Comparison of ENCODE assay signal across 3 cellular contexts in the genomic region with DNA sequence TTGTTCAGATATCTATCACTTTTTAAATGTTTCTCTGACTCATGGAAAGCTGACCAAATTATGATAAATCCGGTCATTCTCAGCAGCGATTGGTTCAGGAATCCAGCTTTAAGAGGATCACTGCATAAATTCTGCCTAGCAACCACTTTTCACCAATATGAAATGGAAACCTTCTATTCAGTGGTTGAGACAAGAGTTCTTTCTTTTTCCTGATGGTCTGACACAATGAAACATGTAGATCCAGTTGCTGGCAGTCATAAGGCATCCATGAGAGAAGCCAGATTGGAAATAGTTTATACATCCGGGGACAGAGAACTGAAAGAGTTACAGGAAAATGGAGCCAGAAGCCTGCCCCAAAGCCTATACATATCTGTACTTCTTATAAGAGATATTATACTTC.
TF ChIP-seq lines count a peak whose summit lies in the region.

No MANE protein-coding gene starts in this region.

TF ChIP-seq in SK-N-SH, 30 proteins besides CTCF, POLR2A, EP300 and RAD21 (continued from another document):
- no peak for TF ChIP-seq MEF2A (IDR thresholded peaks at IDR 0.05; ENCODE audit: borderline replicate concordance, low read depth)
TF ChIP-seq in SK-N-SH: peak in this region for 1.

TF ChIP-seq in SK-N-SH treated with all-trans-retinoic acid at 6 μM for 48 hours, 23 proteins besides CTCF, POLR2A, EP300 and RAD21 (continued from another document):
- TF ChIP-seq GLIS3 (CRISPR knock-in tag; IDR thresholded peaks at IDR 0.05) (no peak), TOX (CRISPR knock-in tag; IDR thresholded peaks at IDR 0.05; ENCODE audit: borderline replicate concordance) (no peak), RARB (CRISPR knock-in tag; IDR thresholded peaks at IDR 0.05) (no peak), TCF4 (CRISPR knock-in tag; IDR thresholded peaks at IDR 0.05; ENCODE audit: borderline replicate concordance) (no peak), ISL1 (CRISPR knock-in tag; IDR thresholded peaks at IDR 0.05) (no peak), BACH2 (CRISPR knock-in tag; IDR thresholded peaks at IDR 0.05; ENCODE audit: borderline replicate concordance) (no peak), ESRRG (CRISPR knock-in tag; IDR thresholded peaks at IDR 0.05) (no peak)
- TF ChIP-seq, protein P1, sequence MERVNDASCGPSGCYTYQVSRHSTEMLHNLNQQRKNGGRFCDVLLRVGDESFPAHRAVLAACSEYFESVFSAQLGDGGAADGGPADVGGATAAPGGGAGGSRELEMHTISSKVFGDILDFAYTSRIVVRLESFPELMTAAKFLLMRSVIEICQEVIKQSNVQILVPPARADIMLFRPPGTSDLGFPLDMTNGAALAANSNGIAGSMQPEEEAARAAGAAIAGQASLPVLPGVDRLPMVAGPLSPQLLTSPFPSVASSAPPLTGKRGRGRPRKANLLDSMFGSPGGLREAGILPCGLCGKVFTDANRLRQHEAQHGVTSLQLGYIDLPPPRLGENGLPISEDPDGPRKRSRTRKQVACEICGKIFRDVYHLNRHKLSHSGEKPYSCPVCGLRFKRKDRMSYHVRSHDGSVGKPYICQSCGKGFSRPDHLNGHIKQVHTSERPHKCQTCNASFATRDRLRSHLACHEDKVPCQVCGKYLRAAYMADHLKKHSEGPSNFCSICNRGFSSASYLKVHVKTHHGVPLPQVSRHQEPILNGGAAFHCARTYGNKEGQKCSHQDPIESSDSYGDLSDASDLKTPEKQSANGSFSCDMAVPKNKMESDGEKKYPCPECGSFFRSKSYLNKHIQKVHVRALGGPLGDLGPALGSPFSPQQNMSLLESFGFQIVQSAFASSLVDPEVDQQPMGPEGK (CRISPR knock-in tag; IDR thresholded peaks at IDR 0.05; ENCODE audit: borderline replicate concordance): no peak
- TF ChIP-seq, protein P2, sequence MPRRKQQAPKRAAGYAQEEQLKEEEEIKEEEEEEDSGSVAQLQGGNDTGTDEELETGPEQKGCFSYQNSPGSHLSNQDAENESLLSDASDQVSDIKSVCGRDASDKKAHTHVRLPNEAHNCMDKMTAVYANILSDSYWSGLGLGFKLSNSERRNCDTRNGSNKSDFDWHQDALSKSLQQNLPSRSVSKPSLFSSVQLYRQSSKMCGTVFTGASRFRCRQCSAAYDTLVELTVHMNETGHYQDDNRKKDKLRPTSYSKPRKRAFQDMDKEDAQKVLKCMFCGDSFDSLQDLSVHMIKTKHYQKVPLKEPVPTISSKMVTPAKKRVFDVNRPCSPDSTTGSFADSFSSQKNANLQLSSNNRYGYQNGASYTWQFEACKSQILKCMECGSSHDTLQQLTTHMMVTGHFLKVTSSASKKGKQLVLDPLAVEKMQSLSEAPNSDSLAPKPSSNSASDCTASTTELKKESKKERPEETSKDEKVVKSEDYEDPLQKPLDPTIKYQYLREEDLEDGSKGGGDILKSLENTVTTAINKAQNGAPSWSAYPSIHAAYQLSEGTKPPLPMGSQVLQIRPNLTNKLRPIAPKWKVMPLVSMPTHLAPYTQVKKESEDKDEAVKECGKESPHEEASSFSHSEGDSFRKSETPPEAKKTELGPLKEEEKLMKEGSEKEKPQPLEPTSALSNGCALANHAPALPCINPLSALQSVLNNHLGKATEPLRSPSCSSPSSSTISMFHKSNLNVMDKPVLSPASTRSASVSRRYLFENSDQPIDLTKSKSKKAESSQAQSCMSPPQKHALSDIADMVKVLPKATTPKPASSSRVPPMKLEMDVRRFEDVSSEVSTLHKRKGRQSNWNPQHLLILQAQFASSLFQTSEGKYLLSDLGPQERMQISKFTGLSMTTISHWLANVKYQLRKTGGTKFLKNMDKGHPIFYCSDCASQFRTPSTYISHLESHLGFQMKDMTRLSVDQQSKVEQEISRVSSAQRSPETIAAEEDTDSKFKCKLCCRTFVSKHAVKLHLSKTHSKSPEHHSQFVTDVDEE (CRISPR knock-in tag; IDR thresholded peaks at IDR 0.05): no peak
- TF ChIP-seq, protein P3, sequence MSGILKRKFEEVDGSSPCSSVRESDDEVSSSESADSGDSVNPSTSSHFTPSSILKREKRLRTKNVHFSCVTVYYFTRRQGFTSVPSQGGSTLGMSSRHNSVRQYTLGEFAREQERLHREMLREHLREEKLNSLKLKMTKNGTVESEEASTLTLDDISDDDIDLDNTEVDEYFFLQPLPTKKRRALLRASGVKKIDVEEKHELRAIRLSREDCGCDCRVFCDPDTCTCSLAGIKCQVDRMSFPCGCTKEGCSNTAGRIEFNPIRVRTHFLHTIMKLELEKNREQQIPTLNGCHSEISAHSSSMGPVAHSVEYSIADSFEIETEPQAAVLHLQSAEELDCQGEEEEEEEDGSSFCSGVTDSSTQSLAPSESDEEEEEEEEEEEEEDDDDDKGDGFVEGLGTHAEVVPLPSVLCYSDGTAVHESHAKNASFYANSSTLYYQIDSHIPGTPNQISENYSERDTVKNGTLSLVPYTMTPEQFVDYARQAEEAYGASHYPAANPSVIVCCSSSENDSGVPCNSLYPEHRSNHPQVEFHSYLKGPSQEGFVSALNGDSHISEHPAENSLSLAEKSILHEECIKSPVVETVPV (CRISPR knock-in tag; IDR thresholded peaks at IDR 0.05): no peak
- TF ChIP-seq, protein P4, sequence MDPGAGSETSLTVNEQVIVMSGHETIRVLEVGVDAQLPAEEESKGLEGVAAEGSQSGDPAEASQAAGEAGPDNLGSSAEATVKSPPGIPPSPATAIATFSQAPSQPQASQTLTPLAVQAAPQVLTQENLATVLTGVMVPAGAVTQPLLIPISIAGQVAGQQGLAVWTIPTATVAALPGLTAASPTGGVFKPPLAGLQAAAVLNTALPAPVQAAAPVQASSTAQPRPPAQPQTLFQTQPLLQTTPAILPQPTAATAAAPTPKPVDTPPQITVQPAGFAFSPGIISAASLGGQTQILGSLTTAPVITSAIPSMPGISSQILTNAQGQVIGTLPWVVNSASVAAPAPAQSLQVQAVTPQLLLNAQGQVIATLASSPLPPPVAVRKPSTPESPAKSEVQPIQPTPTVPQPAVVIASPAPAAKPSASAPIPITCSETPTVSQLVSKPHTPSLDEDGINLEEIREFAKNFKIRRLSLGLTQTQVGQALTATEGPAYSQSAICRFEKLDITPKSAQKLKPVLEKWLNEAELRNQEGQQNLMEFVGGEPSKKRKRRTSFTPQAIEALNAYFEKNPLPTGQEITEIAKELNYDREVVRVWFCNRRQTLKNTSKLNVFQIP (CRISPR knock-in tag; IDR thresholded peaks at IDR 0.05; ENCODE audit: borderline replicate concordance, low read depth): no peak
- TF ChIP-seq, protein P5, sequence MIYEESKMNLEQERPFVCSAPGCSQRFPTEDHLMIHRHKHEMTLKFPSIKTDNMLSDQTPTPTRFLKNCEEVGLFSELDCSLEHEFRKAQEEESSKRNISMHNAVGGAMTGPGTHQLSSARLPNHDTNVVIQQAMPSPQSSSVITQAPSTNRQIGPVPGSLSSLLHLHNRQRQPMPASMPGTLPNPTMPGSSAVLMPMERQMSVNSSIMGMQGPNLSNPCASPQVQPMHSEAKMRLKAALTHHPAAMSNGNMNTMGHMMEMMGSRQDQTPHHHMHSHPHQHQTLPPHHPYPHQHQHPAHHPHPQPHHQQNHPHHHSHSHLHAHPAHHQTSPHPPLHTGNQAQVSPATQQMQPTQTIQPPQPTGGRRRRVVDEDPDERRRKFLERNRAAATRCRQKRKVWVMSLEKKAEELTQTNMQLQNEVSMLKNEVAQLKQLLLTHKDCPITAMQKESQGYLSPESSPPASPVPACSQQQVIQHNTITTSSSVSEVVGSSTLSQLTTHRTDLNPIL (CRISPR knock-in tag; IDR thresholded peaks at IDR 0.05; ENCODE audit: low read depth): no peak

TF ChIP-seq in H1, 55 proteins besides CTCF, POLR2A, EP300 and RAD21 (continued from another document):
- no peak for TF ChIP-seq SP2 (IDR thresholded peaks at IDR 0.05; ENCODE audit: low read length)
